Comparison of ENCODE assay signal across 23 cellular contexts in genomic region chr19:16175954-16176353, GRCh38. TPM values are rescaled to one million over a fixed set of nuclear protein-coding genes. Genes with fewer than 3 reads are reported as not detected.
"Had no signal": no experiment of that assay in that cellular context is flagged by ENCODE, and none has a peak within 500 bp of the region (broad histone marks: within the 10 kb centered on the region; RNA-seq: fewer than 3 reads in every experiment).

No MANE protein-coding gene starts in this region.

- H3K9me3 ChIP-seq: pancreas had no signal

- H3K27ac ChIP-seq: hepatocyte, pancreas had no signal

- H3K27me3 ChIP-seq: hepatocyte, pancreas had no signal

- H3K4me1 ChIP-seq: pancreas had no signal

- H3K79me2 ChIP-seq: hepatocyte had no signal

- H3K4me3 Mint-ChIP-seq: endodermal cell, naive B cell, nephron had no signal

- DNase-seq: effector CD4-positive, alpha-beta T cell; endodermal cell; foreskin melanocyte; head of caudate nucleus; kidney; mesendoderm; naive B cell; occipital lobe; pancreas; right cardiac atrium; small intestine; stimulated activated CD4-positive, alpha-beta T cell treated with anti-CD3 and anti-CD28 coated beads, Interleukin-12 subunit alpha, Interleukin-12 subunit beta, amount 100 ng/mL, for 4 hours; stimulated activated naive CD4-positive, alpha-beta T cell; trophoblast cell had no signal

- H3K36me3 Mint-ChIP-seq: naive B cell had no signal

- H3K36me3 ChIP-seq: pancreas had no signal

- H3K27me3 Mint-ChIP-seq: naive B cell had no signal

- H2AFZ ChIP-seq: hepatocyte had no signal

- H3K4me1 Mint-ChIP-seq: endodermal cell had no signal

- H3K27ac Mint-ChIP-seq: endodermal cell, naive B cell, nephron, progenitor cell of endocrine pancreas had no signal

- H3K4me2 ChIP-seq: hepatocyte had no signal

- ATAC-seq: pancreas, right cardiac atrium had no signal

- H3K4me3 ChIP-seq: hepatocyte, pancreas had no signal

RNA-seq across cellular contexts. Expression of gene CIB3, which starts 2.6 kb away (rescaled TPM):
- total RNA-seq: dermis microvascular lymphatic vessel endothelial cell, endodermal cell, endothelial cell of umbilical vein, hepatocyte, kidney, liver, lung microvascular endothelial cell, occipital lobe, pancreas, progenitor cell of endocrine pancreas, right cardiac atrium, urinary bladder had no signal
- polyA plus RNA-seq: endothelial cell of umbilical vein, esophagus, hepatocyte, liver, pancreas, right cardiac atrium, small intestine, urinary bladder had no signal

RNA-seq across cellular contexts. Expression of gene HSH2D, which starts 32.5 kb away (rescaled TPM):
- total RNA-seq: dermis microvascular lymphatic vessel endothelial cell, endothelial cell of umbilical vein, lung microvascular endothelial cell, occipital lobe had no signal
- polyA plus RNA-seq: endothelial cell of umbilical vein had no signal
